ENCODE assay signal across 15 cellular contexts in genomic region chr10:88944813-88945212, GRCh38. TPM values are rescaled to one million over a fixed set of nuclear protein-coding genes. Genes with fewer than 3 reads are reported as not detected.
A peak's percentile ranks its signal among the peaks of the same experiment; 100 is the strongest.
DNase-seq lines count a peak whose midpoint lies in the region; ATAC-seq and TF ChIP-seq lines count a peak whose summit lies in the region.
"Had no signal": no experiment of that assay in that cellular context is flagged by ENCODE, and none has a peak within 500 bp of the region (broad histone marks: within the 10 kb centered on the region; RNA-seq: fewer than 3 reads in every experiment).

No MANE protein-coding gene starts in this region.

- peak overlapping the region in 2 of 8 donors; percentile 7 to 32 for H3K4me3 Mint-ChIP-seq in naive B cell
- H3K4me3 Mint-ChIP-seq: activated T-cell treated with anti-CD3 and anti-CD28 coated beads, Interleukin-2, amount 50 U/mL, for 24 hours had no signal

- no peaks in the 10 kb centered on the region for H3K27me3 Mint-ChIP-seq in naive B cell
- H3K27me3 Mint-ChIP-seq: activated T-cell treated with anti-CD3 and anti-CD28 coated beads, Interleukin-2, amount 50 U/mL, for 24 hours; IgD-negative memory B cell had no signal

- POLR2A ChIA-PET in GM10248 (lab: Yijun Ruan, JAX), result no interaction called here

- CTCF ChIA-PET in GM10248 (lab: Yijun Ruan, JAX), result interaction anchor here (0.8 to 3.8 kb wide), 13 partner anchors 9 to 273 kb away, joined by 3 to 20 read pairs (median 6); no protein-coding TSS in a partner anchor

- TF ChIP-seq CTCF in GM10248 (IDR thresholded peaks at IDR 0.05; ENCODE audit: control extremely low read depth, extremely low read depth, low read depth, missing control alignments), result no peak

- DNase-seq in GM10248 (ENCODE audit: extremely low spot score), result peak; percentile 35
- peak; percentile 24 for DNase-seq in naive B cell
- no peak for DNase-seq in AG20443 (ENCODE audit: low spot score)
- no peak for DNase-seq in activated CD4-positive, alpha-beta T cell treated with anti-CD3 and anti-CD28 coated beads, Interleukin-2, amount 50 U/mL, for 4 hours
- DNase-seq in NCI-H2081 treated with DMSO at 0.1 percent for 48 hours (lab: John Stamatoyannopoulos, UW), result no peak
- DNase-seq: activated T-cell treated with anti-CD3 and anti-CD28 coated beads, Interleukin-2, amount 50 U/mL, for 24 hours; BE2C; HCEC 1CT; NCI-H1694 treated with DMSO at 0.1 percent for 48 hours; NCI-H748 treated with DMSO at 0.1 percent for 48 hours; pancreas had no signal

- no peaks in the 10 kb centered on the region for H3K9me3 Mint-ChIP-seq in naive B cell
- H3K9me3 Mint-ChIP-seq: activated T-cell treated with anti-CD3 and anti-CD28 coated beads, Interleukin-2, amount 50 U/mL, for 24 hours; IgD-negative memory B cell had no signal

- peaks cover 12 to 19% (median 13%) of the 10 kb centered on the region in 3 donors for H3K4me1 Mint-ChIP-seq in naive B cell

- peak; percentile 53 for ATAC-seq in GM19452 (IDR thresholded peaks at IDR 0.05; ENCODE audit: unreplicated experiment)
- ATAC-seq in HG03342 (IDR thresholded peaks at IDR 0.05; ENCODE audit: unreplicated experiment), result peak; percentile 61
- ATAC-seq in naive B cell (ENCODE audit: low read depth in 2 of 2), result peak; percentile 65 to 75
- no peak for ATAC-seq in GM19397 (IDR thresholded peaks at IDR 0.05; ENCODE audit: unreplicated experiment)
- ATAC-seq: pancreas had no signal

- H3K27ac Mint-ChIP-seq in naive B cell, result no peak overlapping the region
- H3K27ac Mint-ChIP-seq: activated T-cell treated with anti-CD3 and anti-CD28 coated beads, Interleukin-2, amount 50 U/mL, for 24 hours had no signal

- H3K36me3 Mint-ChIP-seq in naive B cell, result peaks cover 0 to 9% of the 10 kb centered on the region in 2 donors
- H3K36me3 Mint-ChIP-seq: IgD-negative memory B cell had no signal

RNA-seq across cellular contexts. Expression of gene ACTA2, which starts 7.8 kb away (rescaled TPM):
- polyA plus RNA-seq in naive B cell (ENCODE audit: low read depth in 6 of 6), result 1 to 10 TPM in 1 of 6 donors, under 1 TPM in 3, not detected in 2; 0.44 to 1.4 (median 0.62) TPM

RNA-seq across cellular contexts. Expression of gene FAS, which starts 45.8 kb away (rescaled TPM):
- polyA plus RNA-seq in naive B cell (ENCODE audit: low read depth in 6 of 6), result 1 to 10 TPM in 3 of 6 donors, under 1 TPM in 3; 0.40 to 4.1 (median 0.88) TPM

Comparison
In these comparisons a context has a peak if more than half of its experiments do, and no peak if none do; other contexts are left out.
1. DNase-seq: peak in GM10248 (single experiment) and naive B cell (single experiment); none in AG20443 (single experiment), activated CD4-positive, alpha-beta T cell treated with anti-CD3 and anti-CD28 coated beads, Interleukin-2, amount 50 U/mL, for 4 hours (0 of 2) and NCI-H2081 treated with DMSO at 0.1 percent for 48 hours (single experiment).